Comparison of ENCODE assay signal across 16 cellular contexts in the genomic region with DNA sequence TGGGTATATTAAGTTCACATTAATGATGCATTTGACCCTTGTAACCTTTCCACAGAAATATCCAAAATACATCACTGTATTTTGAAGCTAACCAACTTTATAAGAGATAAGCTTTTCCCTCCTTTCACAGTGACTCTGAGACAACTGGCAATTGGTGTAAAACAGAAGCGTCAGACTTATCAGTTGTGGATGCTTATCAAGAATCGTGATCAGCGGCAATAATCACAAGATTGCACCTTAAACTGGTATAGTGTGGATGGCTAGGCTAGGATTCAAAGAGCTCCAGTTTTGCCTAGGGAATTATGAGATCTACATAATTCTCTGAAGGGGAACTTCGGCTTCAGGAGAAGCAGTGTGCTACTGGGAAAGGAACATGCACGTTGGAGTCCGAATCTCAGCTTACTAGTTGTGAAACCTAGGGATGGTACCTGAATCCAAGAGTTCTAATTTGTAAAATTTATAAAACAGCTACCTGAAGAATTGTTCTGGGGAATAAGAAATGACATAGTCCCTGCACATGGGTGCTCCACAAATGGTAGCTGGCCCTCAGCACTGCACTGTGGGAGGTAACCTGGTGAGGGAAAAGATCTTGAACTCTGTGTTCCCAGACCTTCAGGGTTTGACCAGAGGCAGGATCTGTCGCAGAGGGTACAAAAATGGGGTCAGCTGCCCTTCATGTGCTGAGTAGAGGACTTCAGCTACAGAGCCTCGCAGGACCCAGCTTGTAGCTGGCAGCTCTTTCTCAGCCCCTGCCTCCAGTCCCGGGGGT.
"Had no signal": no experiment of that assay in that cellular context is flagged by ENCODE, and none has a peak within 500 bp of the region (broad histone marks: within the 10 kb centered on the region; RNA-seq: fewer than 3 reads in every experiment).

No MANE protein-coding gene starts in this region.

- H3K27ac ChIP-seq: esophagus muscularis mucosa, gastroesophageal sphincter, lower lobe of right lung, suprapubic skin, transverse colon, vagina had no signal

- H3K4me1 Mint-ChIP-seq: activated CD4-positive, alpha-beta T cell treated with anti-CD3 and anti-CD28 coated beads for 36 hours had no signal

- H3K27me3 Mint-ChIP-seq: activated CD4-positive, alpha-beta T cell treated with anti-CD3 and anti-CD28 coated beads for 36 hours; activated naive CD8-positive, alpha-beta T cell; dendritic cell treated with granulocyte-macrophage colony-stimulating factor and Interleukin-4, amounts not matched to agents 40 ng/mL and 50 ng/mL, for 4 days; progenitor cell of endocrine pancreas; stimulated activated naive CD8-positive, alpha-beta T cell treated with anti-CD3 and anti-CD28 coated beads, Interleukin-15, Interleukin-2, amounts not matched to agents 100 ng/mL and 50 ng/mL, for 24 hours; T-helper 17 cell had no signal

- H3K9me3 ChIP-seq: esophagus muscularis mucosa, gastroesophageal sphincter, heart right ventricle, lower lobe of right lung, suprapubic skin, transverse colon, vagina had no signal

- H3K36me3 ChIP-seq: esophagus muscularis mucosa, gastroesophageal sphincter, heart right ventricle, lower lobe of right lung, suprapubic skin, transverse colon, vagina had no signal

- H3K4me3 Mint-ChIP-seq: activated CD4-positive, alpha-beta T cell treated with anti-CD3 and anti-CD28 coated beads for 36 hours; activated naive CD8-positive, alpha-beta T cell; dendritic cell treated with granulocyte-macrophage colony-stimulating factor and Interleukin-4, amounts not matched to agents 40 ng/mL and 50 ng/mL, for 4 days; mesothelial cell of epicardium; stimulated activated naive CD8-positive, alpha-beta T cell treated with anti-CD3 and anti-CD28 coated beads, Interleukin-15, Interleukin-2, amounts not matched to agents 100 ng/mL and 50 ng/mL, for 24 hours; T-helper 17 cell had no signal

- H3K27me3 ChIP-seq: esophagus muscularis mucosa, gastroesophageal sphincter, heart right ventricle, suprapubic skin, transverse colon, vagina had no signal

- H3K36me3 Mint-ChIP-seq: activated naive CD8-positive, alpha-beta T cell; mesothelial cell of epicardium had no signal

- H3K9me3 Mint-ChIP-seq: dendritic cell treated with granulocyte-macrophage colony-stimulating factor and Interleukin-4, amounts not matched to agents 40 ng/mL and 50 ng/mL, for 4 days; mesothelial cell of epicardium; stimulated activated naive CD8-positive, alpha-beta T cell treated with anti-CD3 and anti-CD28 coated beads, Interleukin-15, Interleukin-2, amounts not matched to agents 100 ng/mL and 50 ng/mL, for 24 hours had no signal

- DNase-seq: activated CD4-positive, alpha-beta T cell treated with anti-CD3 and anti-CD28 coated beads for 36 hours; activated CD4-positive, alpha-beta T cell treated with anti-CD3 and anti-CD28 coated beads, Interleukin-2, amount 50 U/mL, for 48 hours; effector memory CD4-positive, alpha-beta T cell; heart right ventricle; lower lobe of right lung; T-helper 17 cell; transverse colon had no signal

- H3K4me3 ChIP-seq: esophagus muscularis mucosa, gastroesophageal sphincter, heart right ventricle, lower lobe of right lung, suprapubic skin, transverse colon, vagina had no signal

- H3K27ac Mint-ChIP-seq: activated CD4-positive, alpha-beta T cell treated with anti-CD3 and anti-CD28 coated beads for 36 hours; activated naive CD8-positive, alpha-beta T cell; dendritic cell treated with granulocyte-macrophage colony-stimulating factor and Interleukin-4, amounts not matched to agents 40 ng/mL and 50 ng/mL, for 4 days; mesothelial cell of epicardium; progenitor cell of endocrine pancreas; stimulated activated naive CD8-positive, alpha-beta T cell treated with anti-CD3 and anti-CD28 coated beads, Interleukin-15, Interleukin-2, amounts not matched to agents 100 ng/mL and 50 ng/mL, for 24 hours; T-helper 17 cell had no signal

- ATAC-seq: activated CD4-positive, alpha-beta T cell treated with anti-CD3 and anti-CD28 coated beads for 36 hours; gastroesophageal sphincter; lower lobe of right lung; T-helper 17 cell had no signal
